ENCODE assay signal across 1 cellular context in the genomic region with DNA sequence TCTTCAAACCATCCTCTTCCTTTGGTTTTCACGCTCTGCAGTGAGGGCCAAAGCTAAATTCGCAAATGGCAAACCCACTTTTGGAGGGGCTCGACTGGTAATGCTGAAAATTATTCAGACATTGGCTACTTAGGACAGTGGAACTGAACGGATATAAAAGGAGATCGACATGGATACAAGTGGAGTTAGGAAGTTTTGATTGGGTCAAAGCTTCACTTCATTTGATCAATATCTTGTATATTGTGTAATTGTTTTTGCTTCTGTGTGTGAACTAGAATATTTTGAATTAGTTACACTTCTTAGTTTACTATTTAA.
TF ChIP-seq lines count a peak whose summit lies in the region.

No MANE protein-coding gene starts in this region.

TF ChIP-seq in GM23338, 12 proteins besides CTCF, POLR2A, EP300 and RAD21 (continued from another document):
- TF ChIP-seq, protein P1, sequence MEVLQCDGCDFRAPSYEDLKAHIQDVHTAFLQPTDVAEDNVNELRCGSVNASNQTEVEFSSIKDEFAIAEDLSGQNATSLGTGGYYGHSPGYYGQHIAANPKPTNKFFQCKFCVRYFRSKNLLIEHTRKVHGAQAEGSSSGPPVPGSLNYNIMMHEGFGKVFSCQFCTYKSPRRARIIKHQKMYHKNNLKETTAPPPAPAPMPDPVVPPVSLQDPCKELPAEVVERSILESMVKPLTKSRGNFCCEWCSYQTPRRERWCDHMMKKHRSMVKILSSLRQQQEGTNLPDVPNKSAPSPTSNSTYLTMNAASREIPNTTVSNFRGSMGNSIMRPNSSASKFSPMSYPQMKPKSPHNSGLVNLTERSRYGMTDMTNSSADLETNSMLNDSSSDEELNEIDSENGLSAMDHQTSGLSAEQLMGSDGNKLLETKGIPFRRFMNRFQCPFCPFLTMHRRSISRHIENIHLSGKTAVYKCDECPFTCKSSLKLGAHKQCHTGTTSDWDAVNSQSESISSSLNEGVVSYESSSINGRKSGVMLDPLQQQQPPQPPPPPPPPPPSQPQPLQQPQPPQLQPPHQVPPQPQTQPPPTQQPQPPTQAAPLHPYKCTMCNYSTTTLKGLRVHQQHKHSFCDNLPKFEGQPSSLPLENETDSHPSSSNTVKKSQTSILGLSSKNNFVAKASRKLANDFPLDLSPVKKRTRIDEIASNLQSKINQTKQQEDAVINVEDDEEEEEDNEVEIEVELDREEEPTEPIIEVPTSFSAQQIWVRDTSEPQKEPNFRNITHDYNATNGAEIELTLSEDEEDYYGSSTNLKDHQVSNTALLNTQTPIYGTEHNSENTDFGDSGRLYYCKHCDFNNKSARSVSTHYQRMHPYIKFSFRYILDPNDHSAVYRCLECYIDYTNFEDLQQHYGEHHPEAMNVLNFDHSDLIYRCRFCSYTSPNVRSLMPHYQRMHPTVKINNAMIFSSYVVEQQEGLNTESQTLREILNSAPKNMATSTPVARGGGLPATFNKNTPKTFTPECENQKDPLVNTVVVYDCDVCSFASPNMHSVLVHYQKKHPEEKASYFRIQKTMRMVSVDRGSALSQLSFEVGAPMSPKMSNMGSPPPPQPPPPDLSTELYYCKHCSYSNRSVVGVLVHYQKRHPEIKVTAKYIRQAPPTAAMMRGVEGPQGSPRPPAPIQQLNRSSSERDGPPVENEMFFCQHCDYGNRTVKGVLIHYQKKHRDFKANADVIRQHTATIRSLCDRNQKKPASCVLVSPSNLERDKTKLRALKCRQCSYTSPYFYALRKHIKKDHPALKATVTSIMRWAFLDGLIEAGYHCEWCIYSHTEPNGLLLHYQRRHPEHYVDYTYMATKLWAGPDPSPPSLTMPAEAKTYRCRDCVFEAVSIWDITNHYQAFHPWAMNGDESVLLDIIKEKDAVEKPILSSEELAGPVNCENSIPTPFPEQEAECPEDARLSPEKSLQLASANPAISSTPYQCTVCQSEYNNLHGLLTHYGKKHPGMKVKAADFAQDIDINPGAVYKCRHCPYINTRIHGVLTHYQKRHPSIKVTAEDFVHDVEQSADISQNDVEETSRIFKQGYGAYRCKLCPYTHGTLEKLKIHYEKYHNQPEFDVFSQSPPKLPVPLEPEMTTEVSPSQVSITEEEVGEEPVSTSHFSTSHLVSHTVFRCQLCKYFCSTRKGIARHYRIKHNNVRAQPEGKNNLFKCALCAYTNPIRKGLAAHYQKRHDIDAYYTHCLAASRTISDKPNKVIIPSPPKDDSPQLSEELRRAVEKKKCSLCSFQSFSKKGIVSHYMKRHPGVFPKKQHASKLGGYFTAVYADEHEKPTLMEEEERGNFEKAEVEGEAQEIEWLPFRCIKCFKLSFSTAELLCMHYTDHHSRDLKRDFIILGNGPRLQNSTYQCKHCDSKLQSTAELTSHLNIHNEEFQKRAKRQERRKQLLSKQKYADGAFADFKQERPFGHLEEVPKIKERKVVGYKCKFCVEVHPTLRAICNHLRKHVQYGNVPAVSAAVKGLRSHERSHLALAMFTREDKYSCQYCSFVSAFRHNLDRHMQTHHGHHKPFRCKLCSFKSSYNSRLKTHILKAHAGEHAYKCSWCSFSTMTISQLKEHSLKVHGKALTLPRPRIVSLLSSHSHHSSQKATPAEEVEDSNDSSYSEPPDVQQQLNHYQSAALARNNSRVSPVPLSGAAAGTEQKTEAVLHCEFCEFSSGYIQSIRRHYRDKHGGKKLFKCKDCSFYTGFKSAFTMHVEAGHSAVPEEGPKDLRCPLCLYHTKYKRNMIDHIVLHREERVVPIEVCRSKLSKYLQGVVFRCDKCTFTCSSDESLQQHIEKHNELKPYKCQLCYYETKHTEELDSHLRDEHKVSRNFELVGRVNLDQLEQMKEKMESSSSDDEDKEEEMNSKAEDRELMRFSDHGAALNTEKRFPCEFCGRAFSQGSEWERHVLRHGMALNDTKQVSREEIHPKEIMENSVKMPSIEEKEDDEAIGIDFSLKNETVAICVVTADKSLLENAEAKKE (CRISPR knock-in tag; IDR thresholded peaks at IDR 0.05), result no peak
